In the genomic region with DNA sequence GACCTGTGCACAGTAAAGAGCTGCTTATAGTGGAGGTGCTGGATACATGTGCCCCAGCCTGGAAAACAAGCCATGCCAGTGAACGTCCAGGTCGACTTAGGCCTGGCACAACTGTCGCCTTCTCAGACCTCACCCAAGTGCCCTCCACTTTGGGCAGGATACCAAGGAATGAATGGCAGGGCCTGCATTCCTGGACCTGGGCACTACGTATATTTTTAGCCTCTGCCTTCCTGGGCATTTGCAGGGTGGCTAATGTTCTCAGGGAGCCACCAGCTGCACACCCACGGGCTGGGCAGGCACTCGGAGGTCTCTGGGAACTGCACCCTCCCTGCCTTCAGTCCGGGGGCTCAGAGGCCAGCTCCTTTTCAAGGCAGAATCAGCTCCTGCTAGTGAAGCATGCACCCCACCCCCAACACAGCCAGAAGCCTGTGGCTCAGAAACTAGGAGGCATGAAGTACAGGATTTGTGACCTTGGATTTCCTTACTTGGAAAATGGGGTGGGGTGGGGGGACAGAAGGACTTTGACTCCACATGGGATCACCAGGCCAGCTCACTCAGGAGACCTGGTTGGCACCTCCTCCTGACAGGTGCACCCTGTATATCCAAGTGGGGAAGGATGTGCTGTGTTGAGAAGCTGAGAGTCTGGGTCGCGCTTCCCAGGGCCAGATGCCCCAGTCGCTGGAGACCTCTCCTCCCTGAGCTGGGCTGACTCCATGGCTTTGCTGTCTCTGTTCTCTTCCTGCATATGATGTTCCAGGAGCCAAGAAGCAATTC, we compare ENCODE assay signal across 1 cellular context.
TF ChIP-seq lines count a peak whose summit lies in the region.

No MANE protein-coding gene starts in this region.

TF ChIP-seq in HepG2, 621 proteins besides CTCF, POLR2A, EP300 and RAD21 (continued from another document and continues in another):
- 0 out of 2 replicates have a peak, but pooled peaks have one; percentile 52 for TF ChIP-seq ZNF543 (CRISPR knock-in tag; IDR thresholded peaks at IDR 0.05)
- no peak for TF ChIP-seq CENPX (CRISPR knock-in tag; IDR thresholded peaks at IDR 0.05)
- TF ChIP-seq, protein P1, sequence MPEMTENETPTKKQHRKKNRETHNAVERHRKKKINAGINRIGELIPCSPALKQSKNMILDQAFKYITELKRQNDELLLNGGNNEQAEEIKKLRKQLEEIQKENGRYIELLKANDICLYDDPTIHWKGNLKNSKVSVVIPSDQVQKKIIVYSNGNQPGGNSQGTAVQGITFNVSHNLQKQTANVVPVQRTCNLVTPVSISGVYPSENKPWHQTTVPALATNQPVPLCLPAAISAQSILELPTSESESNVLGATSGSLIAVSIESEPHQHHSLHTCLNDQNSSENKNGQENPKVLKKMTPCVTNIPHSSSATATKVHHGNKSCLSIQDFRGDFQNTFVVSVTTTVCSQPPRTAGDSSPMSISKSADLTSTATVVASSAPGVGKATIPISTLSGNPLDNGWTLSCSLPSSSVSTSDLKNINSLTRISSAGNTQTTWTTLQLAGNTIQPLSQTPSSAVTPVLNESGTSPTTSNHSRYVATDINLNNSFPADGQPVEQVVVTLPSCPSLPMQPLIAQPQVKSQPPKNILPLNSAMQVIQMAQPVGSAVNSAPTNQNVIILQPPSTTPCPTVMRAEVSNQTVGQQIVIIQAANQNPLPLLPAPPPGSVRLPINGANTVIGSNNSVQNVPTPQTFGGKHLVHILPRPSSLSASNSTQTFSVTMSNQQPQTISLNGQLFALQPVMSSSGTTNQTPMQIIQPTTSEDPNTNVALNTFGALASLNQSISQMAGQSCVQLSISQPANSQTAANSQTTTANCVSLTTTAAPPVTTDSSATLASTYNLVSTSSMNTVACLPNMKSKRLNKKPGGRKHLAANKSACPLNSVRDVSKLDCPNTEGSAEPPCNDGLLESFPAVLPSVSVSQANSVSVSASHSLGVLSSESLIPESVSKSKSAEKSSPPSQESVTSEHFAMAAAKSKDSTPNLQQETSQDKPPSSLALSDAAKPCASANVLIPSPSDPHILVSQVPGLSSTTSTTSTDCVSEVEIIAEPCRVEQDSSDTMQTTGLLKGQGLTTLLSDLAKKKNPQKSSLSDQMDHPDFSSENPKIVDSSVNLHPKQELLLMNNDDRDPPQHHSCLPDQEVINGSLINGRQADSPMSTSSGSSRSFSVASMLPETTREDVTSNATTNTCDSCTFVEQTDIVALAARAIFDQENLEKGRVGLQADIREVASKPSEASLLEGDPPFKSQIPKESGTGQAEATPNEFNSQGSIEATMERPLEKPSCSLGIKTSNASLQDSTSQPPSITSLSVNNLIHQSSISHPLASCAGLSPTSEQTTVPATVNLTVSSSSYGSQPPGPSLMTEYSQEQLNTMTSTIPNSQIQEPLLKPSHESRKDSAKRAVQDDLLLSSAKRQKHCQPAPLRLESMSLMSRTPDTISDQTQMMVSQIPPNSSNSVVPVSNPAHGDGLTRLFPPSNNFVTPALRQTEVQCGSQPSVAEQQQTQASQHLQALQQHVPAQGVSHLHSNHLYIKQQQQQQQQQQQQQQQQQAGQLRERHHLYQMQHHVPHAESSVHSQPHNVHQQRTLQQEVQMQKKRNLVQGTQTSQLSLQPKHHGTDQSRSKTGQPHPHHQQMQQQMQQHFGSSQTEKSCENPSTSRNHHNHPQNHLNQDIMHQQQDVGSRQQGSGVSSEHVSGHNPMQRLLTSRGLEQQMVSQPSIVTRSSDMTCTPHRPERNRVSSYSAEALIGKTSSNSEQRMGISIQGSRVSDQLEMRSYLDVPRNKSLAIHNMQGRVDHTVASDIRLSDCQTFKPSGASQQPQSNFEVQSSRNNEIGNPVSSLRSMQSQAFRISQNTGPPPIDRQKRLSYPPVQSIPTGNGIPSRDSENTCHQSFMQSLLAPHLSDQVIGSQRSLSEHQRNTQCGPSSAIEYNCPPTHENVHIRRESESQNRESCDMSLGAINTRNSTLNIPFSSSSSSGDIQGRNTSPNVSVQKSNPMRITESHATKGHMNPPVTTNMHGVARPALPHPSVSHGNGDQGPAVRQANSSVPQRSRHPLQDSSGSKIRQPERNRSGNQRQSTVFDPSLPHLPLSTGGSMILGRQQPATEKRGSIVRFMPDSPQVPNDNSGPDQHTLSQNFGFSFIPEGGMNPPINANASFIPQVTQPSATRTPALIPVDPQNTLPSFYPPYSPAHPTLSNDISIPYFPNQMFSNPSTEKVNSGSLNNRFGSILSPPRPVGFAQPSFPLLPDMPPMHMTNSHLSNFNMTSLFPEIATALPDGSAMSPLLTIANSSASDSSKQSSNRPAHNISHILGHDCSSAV (CRISPR knock-in tag; IDR thresholded peaks at IDR 0.05; ENCODE audit: borderline replicate concordance) = no peak
- no peak for TF ChIP-seq ZNF879 (CRISPR knock-in tag; IDR thresholded peaks at IDR 0.05)
- no peak for TF ChIP-seq ZNF777 (CRISPR knock-in tag; IDR thresholded peaks at IDR 0.05)
- TF ChIP-seq ZNF883 (CRISPR knock-in tag; IDR thresholded peaks at IDR 0.05; ENCODE audit: not compliant biosample characterization) = no peak
- 0 out of 2 replicates have a peak, but pooled peaks have one; percentile 66 for TF ChIP-seq ZNF598 (CRISPR knock-in tag; IDR thresholded peaks at IDR 0.05; ENCODE audit: borderline replicate concordance)
- TF ChIP-seq SIX1 (CRISPR knock-in tag; IDR thresholded peaks at IDR 0.05; ENCODE audit: borderline replicate concordance) = 0 out of 2 replicates have a peak, but pooled peaks have one; percentile 8
- TF ChIP-seq, protein P2, sequence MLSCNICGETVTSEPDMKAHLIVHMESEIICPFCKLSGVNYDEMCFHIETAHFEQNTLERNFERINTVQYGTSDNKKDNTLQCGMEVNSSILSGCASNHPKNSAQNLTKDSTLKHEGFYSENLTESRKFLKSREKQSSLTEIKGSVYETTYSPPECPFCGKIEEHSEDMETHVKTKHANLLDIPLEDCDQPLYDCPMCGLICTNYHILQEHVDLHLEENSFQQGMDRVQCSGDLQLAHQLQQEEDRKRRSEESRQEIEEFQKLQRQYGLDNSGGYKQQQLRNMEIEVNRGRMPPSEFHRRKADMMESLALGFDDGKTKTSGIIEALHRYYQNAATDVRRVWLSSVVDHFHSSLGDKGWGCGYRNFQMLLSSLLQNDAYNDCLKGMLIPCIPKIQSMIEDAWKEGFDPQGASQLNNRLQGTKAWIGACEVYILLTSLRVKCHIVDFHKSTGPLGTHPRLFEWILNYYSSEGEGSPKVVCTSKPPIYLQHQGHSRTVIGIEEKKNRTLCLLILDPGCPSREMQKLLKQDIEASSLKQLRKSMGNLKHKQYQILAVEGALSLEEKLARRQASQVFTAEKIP (CRISPR knock-in tag; IDR thresholded peaks at IDR 0.05; ENCODE audit: borderline replicate concordance) = no peak
- no peak for TF ChIP-seq TRIM24 (CRISPR knock-in tag; IDR thresholded peaks at IDR 0.05)
- TF ChIP-seq, protein P3, sequence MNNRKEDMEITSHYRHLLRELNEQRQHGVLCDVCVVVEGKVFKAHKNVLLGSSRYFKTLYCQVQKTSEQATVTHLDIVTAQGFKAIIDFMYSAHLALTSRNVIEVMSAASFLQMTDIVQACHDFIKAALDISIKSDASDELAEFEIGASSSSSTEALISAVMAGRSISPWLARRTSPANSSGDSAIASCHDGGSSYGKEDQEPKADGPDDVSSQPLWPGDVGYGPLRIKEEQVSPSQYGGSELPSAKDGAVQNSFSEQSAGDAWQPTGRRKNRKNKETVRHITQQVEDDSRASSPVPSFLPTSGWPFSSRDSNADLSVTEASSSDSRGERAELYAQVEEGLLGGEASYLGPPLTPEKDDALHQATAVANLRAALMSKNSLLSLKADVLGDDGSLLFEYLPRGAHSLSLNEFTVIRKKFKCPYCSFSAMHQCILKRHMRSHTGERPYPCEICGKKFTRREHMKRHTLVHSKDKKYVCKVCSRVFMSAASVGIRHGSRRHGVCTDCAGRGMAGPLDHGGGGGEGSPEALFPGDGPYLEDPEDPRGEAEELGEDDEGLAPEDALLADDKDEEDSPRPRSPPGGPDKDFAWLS (CRISPR knock-in tag; IDR thresholded peaks at IDR 0.05; ENCODE audit: borderline replicate concordance) = no peak
- TF ChIP-seq, protein P4, sequence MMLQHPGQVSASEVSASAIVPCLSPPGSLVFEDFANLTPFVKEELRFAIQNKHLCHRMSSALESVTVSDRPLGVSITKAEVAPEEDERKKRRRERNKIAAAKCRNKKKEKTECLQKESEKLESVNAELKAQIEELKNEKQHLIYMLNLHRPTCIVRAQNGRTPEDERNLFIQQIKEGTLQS (CRISPR knock-in tag; IDR thresholded peaks at IDR 0.05) = no peak
- no peak for TF ChIP-seq ZNF3 (CRISPR knock-in tag; IDR thresholded peaks at IDR 0.05)
- TF ChIP-seq ZSCAN22 (CRISPR knock-in tag; IDR thresholded peaks at IDR 0.05) = no peak
- TF ChIP-seq, protein P5, sequence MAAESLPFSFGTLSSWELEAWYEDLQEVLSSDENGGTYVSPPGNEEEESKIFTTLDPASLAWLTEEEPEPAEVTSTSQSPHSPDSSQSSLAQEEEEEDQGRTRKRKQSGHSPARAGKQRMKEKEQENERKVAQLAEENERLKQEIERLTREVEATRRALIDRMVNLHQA (CRISPR knock-in tag; IDR thresholded peaks at IDR 0.05) = no peak
- TF ChIP-seq NPAS2 (CRISPR knock-in tag; IDR thresholded peaks at IDR 0.05; ENCODE audit: borderline replicate concordance) = no peak
- TF ChIP-seq, protein P6, sequence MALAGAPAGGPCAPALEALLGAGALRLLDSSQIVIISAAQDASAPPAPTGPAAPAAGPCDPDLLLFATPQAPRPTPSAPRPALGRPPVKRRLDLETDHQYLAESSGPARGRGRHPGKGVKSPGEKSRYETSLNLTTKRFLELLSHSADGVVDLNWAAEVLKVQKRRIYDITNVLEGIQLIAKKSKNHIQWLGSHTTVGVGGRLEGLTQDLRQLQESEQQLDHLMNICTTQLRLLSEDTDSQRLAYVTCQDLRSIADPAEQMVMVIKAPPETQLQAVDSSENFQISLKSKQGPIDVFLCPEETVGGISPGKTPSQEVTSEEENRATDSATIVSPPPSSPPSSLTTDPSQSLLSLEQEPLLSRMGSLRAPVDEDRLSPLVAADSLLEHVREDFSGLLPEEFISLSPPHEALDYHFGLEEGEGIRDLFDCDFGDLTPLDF (CRISPR knock-in tag; IDR thresholded peaks at IDR 0.05) = no peak
- TF ChIP-seq NR3C1 (CRISPR knock-in tag; IDR thresholded peaks at IDR 0.05) = no peak
- TF ChIP-seq GTF3A (CRISPR knock-in tag; conservative IDR thresholded peaks at IDR 0.05) = no peak
- TF ChIP-seq ZNF616 (CRISPR knock-in tag; IDR thresholded peaks at IDR 0.05; ENCODE audit: low read depth) = peak; percentile 6; the same call in 1 of the 2 replicates
- TF ChIP-seq, protein P7, sequence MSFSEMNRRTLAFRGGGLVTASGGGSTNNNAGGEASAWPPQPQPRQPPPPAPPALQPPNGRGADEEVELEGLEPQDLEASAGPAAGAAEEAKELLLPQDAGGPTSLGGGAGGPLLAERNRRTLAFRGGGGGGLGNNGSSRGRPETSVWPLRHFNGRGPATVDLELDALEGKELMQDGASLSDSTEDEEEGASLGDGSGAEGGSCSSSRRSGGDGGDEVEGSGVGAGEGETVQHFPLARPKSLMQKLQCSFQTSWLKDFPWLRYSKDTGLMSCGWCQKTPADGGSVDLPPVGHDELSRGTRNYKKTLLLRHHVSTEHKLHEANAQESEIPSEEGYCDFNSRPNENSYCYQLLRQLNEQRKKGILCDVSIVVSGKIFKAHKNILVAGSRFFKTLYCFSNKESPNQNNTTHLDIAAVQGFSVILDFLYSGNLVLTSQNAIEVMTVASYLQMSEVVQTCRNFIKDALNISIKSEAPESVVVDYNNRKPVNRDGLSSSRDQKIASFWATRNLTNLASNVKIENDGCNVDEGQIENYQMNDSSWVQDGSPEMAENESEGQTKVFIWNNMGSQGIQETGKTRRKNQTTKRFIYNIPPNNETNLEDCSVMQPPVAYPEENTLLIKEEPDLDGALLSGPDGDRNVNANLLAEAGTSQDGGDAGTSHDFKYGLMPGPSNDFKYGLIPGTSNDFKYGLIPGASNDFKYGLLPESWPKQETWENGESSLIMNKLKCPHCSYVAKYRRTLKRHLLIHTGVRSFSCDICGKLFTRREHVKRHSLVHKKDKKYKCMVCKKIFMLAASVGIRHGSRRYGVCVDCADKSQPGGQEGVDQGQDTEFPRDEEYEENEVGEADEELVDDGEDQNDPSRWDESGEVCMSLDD (CRISPR knock-in tag; IDR thresholded peaks at IDR 0.05; ENCODE audit: borderline replicate concordance) = no peak
- TF ChIP-seq ZNF781 (CRISPR knock-in tag; IDR thresholded peaks at IDR 0.05; ENCODE audit: borderline replicate concordance, not compliant biosample characterization) = no peak
- TF ChIP-seq FOXA3 (CRISPR knock-in tag; IDR thresholded peaks at IDR 0.05) = no peak; the same call in 1 of the 2 replicates
- TF ChIP-seq MAFK (conservative IDR thresholded peaks at IDR 0.05 in 1 of 2, IDR thresholded peaks at IDR 0.05 in 1 of 2; ENCODE audit: low read length in 2 of 2) = no peak
- no peak for TF ChIP-seq SIN3B (IDR thresholded peaks at IDR 0.05; ENCODE audit: low read length)
- no peak for TF ChIP-seq DNMT1 (CRISPR knock-in tag; IDR thresholded peaks at IDR 0.05)
- TF ChIP-seq ZNF577 (CRISPR knock-in tag; IDR thresholded peaks at IDR 0.05; ENCODE audit: borderline replicate concordance, low read depth) = no peak
- TF ChIP-seq, protein P8, sequence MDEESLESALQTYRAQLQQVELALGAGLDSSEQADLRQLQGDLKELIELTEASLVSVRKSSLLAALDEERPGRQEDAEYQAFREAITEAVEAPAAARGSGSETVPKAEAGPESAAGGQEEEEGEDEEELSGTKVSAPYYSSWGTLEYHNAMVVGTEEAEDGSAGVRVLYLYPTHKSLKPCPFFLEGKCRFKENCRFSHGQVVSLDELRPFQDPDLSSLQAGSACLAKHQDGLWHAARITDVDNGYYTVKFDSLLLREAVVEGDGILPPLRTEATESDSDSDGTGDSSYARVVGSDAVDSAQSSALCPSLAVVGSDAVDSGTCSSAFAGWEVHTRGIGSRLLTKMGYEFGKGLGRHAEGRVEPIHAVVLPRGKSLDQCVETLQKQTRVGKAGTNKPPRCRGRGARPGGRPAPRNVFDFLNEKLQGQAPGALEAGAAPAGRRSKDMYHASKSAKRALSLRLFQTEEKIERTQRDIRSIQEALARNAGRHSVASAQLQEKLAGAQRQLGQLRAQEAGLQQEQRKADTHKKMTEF (CRISPR knock-in tag; IDR thresholded peaks at IDR 0.05) = no peak
- TF ChIP-seq ZBTB7B (CRISPR knock-in tag; IDR thresholded peaks at IDR 0.05) = no peak
- TF ChIP-seq, protein P9, sequence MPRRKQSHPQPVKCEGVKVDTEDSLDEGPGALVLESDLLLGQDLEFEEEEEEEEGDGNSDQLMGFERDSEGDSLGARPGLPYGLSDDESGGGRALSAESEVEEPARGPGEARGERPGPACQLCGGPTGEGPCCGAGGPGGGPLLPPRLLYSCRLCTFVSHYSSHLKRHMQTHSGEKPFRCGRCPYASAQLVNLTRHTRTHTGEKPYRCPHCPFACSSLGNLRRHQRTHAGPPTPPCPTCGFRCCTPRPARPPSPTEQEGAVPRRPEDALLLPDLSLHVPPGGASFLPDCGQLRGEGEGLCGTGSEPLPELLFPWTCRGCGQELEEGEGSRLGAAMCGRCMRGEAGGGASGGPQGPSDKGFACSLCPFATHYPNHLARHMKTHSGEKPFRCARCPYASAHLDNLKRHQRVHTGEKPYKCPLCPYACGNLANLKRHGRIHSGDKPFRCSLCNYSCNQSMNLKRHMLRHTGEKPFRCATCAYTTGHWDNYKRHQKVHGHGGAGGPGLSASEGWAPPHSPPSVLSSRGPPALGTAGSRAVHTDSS (CRISPR knock-in tag; conservative IDR thresholded peaks at IDR 0.05) = no peak
- no peak for TF ChIP-seq KMT2B (CRISPR knock-in tag; IDR thresholded peaks at IDR 0.05)
- no peak for TF ChIP-seq JUND (CRISPR knock-in tag; IDR thresholded peaks at IDR 0.05)
- no peak for TF ChIP-seq KLF12 (CRISPR knock-in tag; IDR thresholded peaks at IDR 0.05; ENCODE audit: borderline replicate concordance)
- TF ChIP-seq, protein P10, sequence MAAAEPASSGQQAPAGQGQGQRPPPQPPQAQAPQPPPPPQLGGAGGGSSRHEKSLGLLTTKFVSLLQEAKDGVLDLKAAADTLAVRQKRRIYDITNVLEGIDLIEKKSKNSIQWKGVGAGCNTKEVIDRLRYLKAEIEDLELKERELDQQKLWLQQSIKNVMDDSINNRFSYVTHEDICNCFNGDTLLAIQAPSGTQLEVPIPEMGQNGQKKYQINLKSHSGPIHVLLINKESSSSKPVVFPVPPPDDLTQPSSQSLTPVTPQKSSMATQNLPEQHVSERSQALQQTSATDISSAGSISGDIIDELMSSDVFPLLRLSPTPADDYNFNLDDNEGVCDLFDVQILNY (CRISPR knock-in tag; conservative IDR thresholded peaks at IDR 0.05) = no peak
- TF ChIP-seq ZNF256 (CRISPR knock-in tag; conservative IDR thresholded peaks at IDR 0.05) = no peak
